ENCODE assay signal across 28 cellular contexts in the genomic region with DNA sequence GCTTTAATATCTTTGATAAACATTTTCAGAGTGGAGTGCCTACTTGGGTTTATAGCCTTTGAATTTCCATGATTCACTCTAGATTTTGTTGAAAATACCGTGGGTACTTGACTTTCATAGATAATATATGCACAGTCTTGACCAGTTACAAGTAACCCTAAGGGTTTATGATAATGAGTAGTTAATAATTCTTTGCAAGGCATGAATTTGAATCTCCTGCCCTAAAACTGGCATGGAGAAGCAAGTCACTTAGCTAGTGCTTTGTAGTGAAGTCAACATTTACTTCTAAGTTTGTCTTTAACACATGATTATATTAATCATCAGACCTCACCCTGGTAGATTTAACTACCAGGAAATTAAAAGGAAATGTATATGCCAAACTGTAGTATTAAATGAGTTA.
DNase-seq lines count a peak whose midpoint lies in the region; ATAC-seq and TF ChIP-seq lines count a peak whose summit lies in the region.
"Had no signal": no experiment of that assay in that cellular context is flagged by ENCODE, and none has a peak within 500 bp of the region (broad histone marks: within the 10 kb centered on the region; RNA-seq: fewer than 3 reads in every experiment).

No MANE protein-coding gene starts in this region.

- no peak for TF ChIP-seq CTCF in epithelial cell of proximal tubule (conservative IDR thresholded peaks at IDR 0.05; ENCODE audit: low read depth, low read length)

- DNase-seq in epithelial cell of proximal tubule (ENCODE audit: low read depth) (peak; percentile 19), kidney tubule cell (ENCODE audit: low spot score) (peak; percentile 21), renal cortical epithelial cell (ENCODE audit: low read depth) (peak; percentile 96), NAMALWA (ENCODE audit: low spot score) (no peak), GF-D8 (lab: John Stamatoyannopoulos, UW) (no peak)
- DNase-seq: 8988T; ACHN; AML-193; BE2C; C1 segment of cervical spinal cord; Caco-2; Calu3; CD4-positive, alpha-beta memory T cell; CD4-positive, alpha-beta T cell; CD4-positive, CD25-positive, alpha-beta regulatory T cell; CD8-positive, alpha-beta memory T cell; CD8-positive, alpha-beta T cell; COR-L47; DMS 273 treated with DMSO at 0.1 percent for 48 hours; DMS153; DMS79; DMS79 treated with DMSO at 0.1 percent for 48 hours; DND-41; EL had no signal

- no peak for ATAC-seq in HG02763 (IDR thresholded peaks at IDR 0.05; ENCODE audit: unreplicated experiment)
- ATAC-seq: A549; CD8-positive, alpha-beta T cell had no signal

- no peak overlapping the region for H3K4me3 ChIP-seq in epithelial cell of proximal tubule (ENCODE audit: low read depth, low read length)
- H3K4me3 ChIP-seq: A549; BLaER1; BLaER1 treated with 17β-estradiol and CSF1 and Interleukin-3, amounts not matched to agents 10 nM and 100 nM had no signal

Comparison
In these comparisons a context has a peak if more than half of its experiments do, and no peak if none do; other contexts are left out.
1. DNase-seq: peak in epithelial cell of proximal tubule (single experiment), kidney tubule cell (single experiment) and renal cortical epithelial cell (single experiment); none in NAMALWA (single experiment) and GF-D8 (single experiment).